Comparison of ENCODE assay signal across 21 cellular contexts in genomic region chr1:32042330-32042729, GRCh38. TPM values are rescaled to one million over a fixed set of nuclear protein-coding genes. Genes with fewer than 3 reads are reported as not detected.
DNase-seq lines count a peak whose midpoint lies in the region; ATAC-seq, FAIRE-seq and TF ChIP-seq lines count a peak whose summit lies in the region.
"Had no signal": no experiment of that assay in that cellular context is flagged by ENCODE, and none has a peak within 500 bp of the region (broad histone marks: within the 10 kb centered on the region; RNA-seq: fewer than 3 reads in every experiment).

No MANE protein-coding gene starts in this region.

- peak overlapping the region; percentile 48 for H3K27ac Mint-ChIP-seq in nephron progenitor cell

- TF ChIP-seq EP300 in HepG2 (IDR thresholded peaks at IDR 0.05; ENCODE audit: low read depth in 2 of 2, low read length in 2 of 2) (no peak), HepG2 (CRISPR knock-in tag; IDR thresholded peaks at IDR 0.05; ENCODE audit: borderline replicate concordance) (no peak)

- no peaks in the 10 kb centered on the region for H3K9me3 Mint-ChIP-seq in nephron progenitor cell

- H3K27me3 ChIP-seq in HepG2 (ENCODE audit: control insufficient read depth in 1 of 2, insufficient read depth in 2 of 2, low read length in 2 of 2) (no peaks in the 10 kb centered on the region), right lobe of liver (no peaks in the 10 kb centered on the region), dorsolateral prefrontal cortex (no peaks in the 10 kb centered on the region)
- H3K27me3 ChIP-seq: BE2C had no signal

- no peak for TF ChIP-seq RAD21 in HepG2 (CRISPR knock-in tag; IDR thresholded peaks at IDR 0.05)

- H3K4me1 ChIP-seq in HepG2 (ENCODE audit: insufficient read depth, low read length) (no peaks in the 10 kb centered on the region), right lobe of liver (no peaks in the 10 kb centered on the region)
- H3K4me1 ChIP-seq: BE2C had no signal

- intact Hi-C loops in HepG2 (cut with micrococcal nuclease; ENCODE audit: unreplicated experiment) (no loop called here), right lobe of liver (cut with DNase I) (no loop called here), dorsolateral prefrontal cortex (cut with DNase I) (no loop called here)

- WGBS in HepG2 (ENCODE audit: low lambda C conversion rate): 97% methylated on average over 5 of the region's 5 CpGs
- WGBS in right lobe of liver (ENCODE audit: insufficient coverage, low coverage, low lambda C conversion rate, missing lambda C conversion rate): 85% methylated on average over 5 of the region's 5 CpGs

- H3K4me3 ChIP-seq in HepG2 (replicated peaks in 1 of 3; ENCODE audit: insufficient read depth in 1 of 3, low read depth in 2 of 3, low read length in 3 of 3): no peak overlapping the region
- no peak overlapping the region for H3K4me3 ChIP-seq in right lobe of liver
- H3K4me3 ChIP-seq in dorsolateral prefrontal cortex: no peak overlapping the region

- H3K27ac ChIP-seq in HepG2 (ENCODE audit: extremely low read length, insufficient read depth, low read length) (no peak overlapping the region), right lobe of liver (no peak overlapping the region), dorsolateral prefrontal cortex (peak overlapping the region in 45 of 59 donors; percentile 24 to 91 (median 79))

- peaks cover 2% of the 10 kb centered on the region for H3K79me2 ChIP-seq in HepG2 (ENCODE audit: insufficient read depth, low read length)

- no peak overlapping the region for H3K4me3 Mint-ChIP-seq in nephron progenitor cell

- no peak overlapping the region for H3K9ac ChIP-seq in HepG2 (ENCODE audit: insufficient read depth, low read depth, low read length)

- no TSS peak for BruUV-seq in HepG2 (replicated peaks; lab: Mats Ljungman, UMichigan)

- no peaks in the 10 kb centered on the region for H4K20me1 ChIP-seq in HepG2 (ENCODE audit: insufficient read depth, low read length)

- DNase-seq in HepG2 (ENCODE audit: low spot score) (no peak), right lobe of liver (no peak), dorsolateral prefrontal cortex (no peak), nephron progenitor cell (no peak), NCI-H510A (lab: John Stamatoyannopoulos, UW) (no peak), NCI-H1092 (lab: John Stamatoyannopoulos, UW) (no peak), middle frontal gyrus (ENCODE audit: extremely low spot score, low spot score) (no peak)
- DNase-seq: BE2C, DMS79, Kasumi-1, NCI-H1417, NCI-H1694 treated with DMSO at 0.1 percent for 48 hours, NCI-H2081 treated with DMSO at 0.1 percent for 48 hours, NCI-H446 treated with DMSO at 0.1 percent for 48 hours, NCI-H69, SIG-M5 had no signal

- in situ Hi-C loops in HepG2 (cut with HindIII; ENCODE audit: extremely low pct_ligation_motif_present, low pct_unique_long_range_greater_than_20kb): no loop called here

- no peaks in the 10 kb centered on the region for H3K27me3 Mint-ChIP-seq in nephron progenitor cell (ENCODE audit: low read depth, poor library complexity)

- POLR2A ChIA-PET in HepG2 (lab: Yijun Ruan, JAX): no interaction called here

- no peak for TF ChIP-seq POLR2A in HepG2 (IDR thresholded peaks at IDR 0.05; ENCODE audit: insufficient read depth in 1 of 2, low read depth in 2 of 2, low read length in 2 of 2)
- TF ChIP-seq POLR2A in right lobe of liver (IDR thresholded peaks at IDR 0.05): no peak

- H2AFZ ChIP-seq in HepG2 (ENCODE audit: low read length): no peak overlapping the region

- peaks cover 41 to 53% of the 10 kb centered on the region in 2 experiments for H3K36me3 ChIP-seq in HepG2 (replicated peaks in 1 of 2; ENCODE audit: control insufficient read depth in 1 of 2, insufficient read depth in 2 of 2, low read length in 2 of 2)
- peaks cover 23 to 66% (median 43%) of the 10 kb centered on the region in 4 donors for H3K36me3 ChIP-seq in right lobe of liver

- ATAC-seq in HepG2 (no peak), right lobe of liver (no peak), GM21786 (IDR thresholded peaks at IDR 0.05; ENCODE audit: unreplicated experiment) (no peak)
- ATAC-seq: Panc1 had no signal

- FAIRE-seq in HepG2 (lab: Jason Lieb, UNC): no peak
- FAIRE-seq: A204.1, GM19239, H54 had no signal

- H3K36me3 Mint-ChIP-seq in nephron progenitor cell (ENCODE audit: low read depth): peaks cover 54% of the 10 kb centered on the region

- no peaks in the 10 kb centered on the region for H3K4me1 Mint-ChIP-seq in nephron progenitor cell

- H3K9me3 ChIP-seq in HepG2 (ENCODE audit: low read length): no peaks in the 10 kb centered on the region
- H3K9me3 ChIP-seq in right lobe of liver: no peaks in the 10 kb centered on the region
- H3K9me3 ChIP-seq: BE2C had no signal

- CTCF ChIA-PET in HepG2 (lab: Yijun Ruan, JAX; ENCODE audit: low intra/inter-chr PET ratio, low total read pairs): no interaction called here

- TF ChIP-seq CTCF in HepG2 (CRISPR knock-in tag; IDR thresholded peaks at IDR 0.05) (no peak), right lobe of liver (IDR thresholded peaks at IDR 0.05) (no peak), dorsolateral prefrontal cortex (IDR thresholded peaks at IDR 0.05 in 54 of 56, conservative IDR thresholded peaks at IDR 0.05 in 2 of 56; ENCODE audit: low read depth in 1 of 56, partially characterized antibody in 56 of 56) (no peak), nephron progenitor cell (IDR thresholded peaks at IDR 0.05) (no peak)

- H3K4me2 ChIP-seq in HepG2 (ENCODE audit: low read depth, low read length): no peak overlapping the region

RNA-seq across cellular contexts. Expression of gene KHDRBS1, which starts 28.7 kb away (rescaled TPM):
- total RNA-seq in HepG2 (2016; rRNA removed; fragmentation: Illumina TruSeq; extraction: Trizol): 39.0 and 86.8 TPM in 2 replicates
- total RNA-seq in HepG2 (2016; cell fraction: cytosol; rRNA removed; fragmentation: Illumina TruSeq; extraction: Trizol; ENCODE audit: low read depth): 13.0 and 13.9 TPM in 2 replicates
- total RNA-seq in HepG2 (2016; cell fraction: insoluble cytoplasmic fraction; rRNA removed; fragmentation: Illumina TruSeq; extraction: Trizol): 37.3 and 82.6 TPM in 2 replicates
- 32.0 and 34.5 TPM in 2 replicates for total RNA-seq in HepG2 (2016; cell fraction: membrane; rRNA removed; fragmentation: Illumina TruSeq; extraction: Trizol)
- total RNA-seq in HepG2 (2016; cell fraction: nucleus; rRNA removed; fragmentation: Illumina TruSeq; extraction: Trizol): 47.6 and 52.9 TPM in 2 replicates
- 19.8 and 25.1 TPM in 2 replicates for polyA plus RNA-seq in HepG2 (2011; rRNA removed)
- polyA plus RNA-seq in HepG2 (2011; cell fraction: cytosol; rRNA removed): 20.8 and 25.6 TPM in 2 replicates
- polyA plus RNA-seq in HepG2 (2011; cell fraction: nucleus; rRNA removed): 17.2 and 19.1 TPM in 2 replicates
- 70.1 and 107 TPM in 2 replicates for polyA plus RNA-seq in HepG2 (2012)
- 11.9 and 12.3 TPM in 2 replicates for polyA plus RNA-seq in HepG2 (2016; cell fraction: cytosol; fragmentation: Illumina TruSeq; extraction: Trizol; ENCODE audit: low read depth)
- polyA plus RNA-seq in HepG2 (2016; cell fraction: insoluble cytoplasmic fraction; fragmentation: Illumina TruSeq; extraction: Trizol; ENCODE audit: low read depth): 131 and 149 TPM in 2 replicates
- 31.5 and 34.1 TPM in 2 replicates for polyA plus RNA-seq in HepG2 (2016; cell fraction: membrane; fragmentation: Illumina TruSeq; extraction: Trizol; ENCODE audit: low read depth)
- 78.0 and 82.8 TPM in 2 replicates for polyA plus RNA-seq in HepG2 (2016; cell fraction: nucleus; fragmentation: Illumina TruSeq; extraction: Trizol; ENCODE audit: insufficient read depth, low read depth)
- polyA minus RNA-seq in HepG2 (2011; rRNA and poly(A)+ RNA removed; ENCODE audit: low replicate concordance): 28.2 and 34.0 TPM in 2 replicates
- 35.6 and 38.3 TPM in 2 replicates for polyA minus RNA-seq in HepG2 (2011; cell fraction: cytosol; rRNA and poly(A)+ RNA removed)
- 22.7 and 24.1 TPM in 2 replicates for polyA minus RNA-seq in HepG2 (2011; cell fraction: nucleus; rRNA and poly(A)+ RNA removed)
- total RNA-seq in right lobe of liver: 10 to 100 TPM; 22.8 to 38.2 (median 34.0) TPM
- total RNA-seq in dorsolateral prefrontal cortex: 100 to 1,000 TPM in 1 of 120 experiments, 10 to 100 TPM in 119; 50.0 to 101 (median 75.5) TPM

RNA-seq across cellular contexts. Expression of gene TMEM39B, which starts 30.4 kb away (rescaled TPM):
- 3.1 and 4.9 TPM in 2 replicates for total RNA-seq in HepG2 (2016; rRNA removed; fragmentation: Illumina TruSeq; extraction: Trizol)
- 2.9 and 3.2 TPM in 2 replicates for total RNA-seq in HepG2 (2016; cell fraction: cytosol; rRNA removed; fragmentation: Illumina TruSeq; extraction: Trizol; ENCODE audit: low read depth)
- total RNA-seq in HepG2 (2016; cell fraction: insoluble cytoplasmic fraction; rRNA removed; fragmentation: Illumina TruSeq; extraction: Trizol): 3.4 and 4.4 TPM in 2 replicates
- total RNA-seq in HepG2 (2016; cell fraction: membrane; rRNA removed; fragmentation: Illumina TruSeq; extraction: Trizol): 4.0 and 4.6 TPM in 2 replicates
- total RNA-seq in HepG2 (2016; cell fraction: nucleus; rRNA removed; fragmentation: Illumina TruSeq; extraction: Trizol): 4.6 and 5.6 TPM in 2 replicates
- 10.4 and 12.9 TPM in 2 replicates for polyA plus RNA-seq in HepG2 (2011; rRNA removed)
- polyA plus RNA-seq in HepG2 (2011; cell fraction: cytosol; rRNA removed): 8.0 and 13.2 TPM in 2 replicates
- 15.7 and 16.8 TPM in 2 replicates for polyA plus RNA-seq in HepG2 (2011; cell fraction: nucleus; rRNA removed)
- 9.8 and 10.0 TPM in 2 replicates for polyA plus RNA-seq in HepG2 (2012)
- polyA plus RNA-seq in HepG2 (2016; cell fraction: cytosol; fragmentation: Illumina TruSeq; extraction: Trizol; ENCODE audit: low read depth): 4.1 and 4.5 TPM in 2 replicates
- 5.8 and 5.9 TPM in 2 replicates for polyA plus RNA-seq in HepG2 (2016; cell fraction: insoluble cytoplasmic fraction; fragmentation: Illumina TruSeq; extraction: Trizol; ENCODE audit: low read depth)
- polyA plus RNA-seq in HepG2 (2016; cell fraction: membrane; fragmentation: Illumina TruSeq; extraction: Trizol; ENCODE audit: low read depth): 4.4 and 4.9 TPM in 2 replicates
- polyA plus RNA-seq in HepG2 (2016; cell fraction: nucleus; fragmentation: Illumina TruSeq; extraction: Trizol; ENCODE audit: insufficient read depth, low read depth): 13.8 and 13.9 TPM in 2 replicates
- 26.1 and 27.9 TPM in 2 replicates for polyA minus RNA-seq in HepG2 (2011; rRNA and poly(A)+ RNA removed; ENCODE audit: low replicate concordance)
- 8.2 and 9.8 TPM in 2 replicates for polyA minus RNA-seq in HepG2 (2011; cell fraction: cytosol; rRNA and poly(A)+ RNA removed)
- polyA minus RNA-seq in HepG2 (2011; cell fraction: nucleus; rRNA and poly(A)+ RNA removed): 5.3 and 6.3 TPM in 2 replicates
- 10 to 100 TPM in 1 of 6 experiments, 1 to 10 TPM in 5; 4.0 to 10.3 (median 6.3) TPM for total RNA-seq in right lobe of liver
- total RNA-seq in dorsolateral prefrontal cortex: 10 to 100 TPM; 14.3 to 30.7 (median 20.7) TPM

Comparison
In these comparisons a context has a peak if more than half of its experiments do, and no peak if none do; other contexts are left out.
1. H3K27ac ChIP-seq: peak in dorsolateral prefrontal cortex (45 of 59); none in HepG2 (single experiment) and right lobe of liver (0 of 3).